In genomic region chr20:5899444-5899843, GRCh38 we compare ENCODE assay signal across 26 cellular contexts. TPM values are rescaled to one million over a fixed set of nuclear protein-coding genes. Genes with fewer than 3 reads are reported as not detected.
A peak's percentile ranks its signal among the peaks of the same experiment; 100 is the strongest.
DNase-seq lines count a peak whose midpoint lies in the region; ATAC-seq, FAIRE-seq and TF ChIP-seq lines count a peak whose summit lies in the region.
"Had no signal": no experiment of that assay in that cellular context is flagged by ENCODE, and none has a peak within 500 bp of the region (broad histone marks: within the 10 kb centered on the region; RNA-seq: fewer than 3 reads in every experiment).

No MANE protein-coding gene starts in this region.

- 0% methylated on average over 1 of the region's 1 CpG for WGBS in HepG2 (ENCODE audit: low lambda C conversion rate)
- WGBS in right lobe of liver (ENCODE audit: insufficient coverage, low coverage, low lambda C conversion rate, missing lambda C conversion rate) = 44% methylated on average over 1 of the region's 1 CpG
- WGBS in H1 (ENCODE audit: extremely low coverage in 1 of 2, insufficient coverage in 1 of 2, insufficient read length in 1 of 2, insufficient replicate concordance in 2 of 2, low coverage in 1 of 2, low lambda C conversion rate in 2 of 2, missing lambda C conversion rate in 1 of 2), 2 experiments = 93% methylated on average over 1 of the region's 1 CpG; no CpG with 5 or more reads in 1 of the 2 experiments

- H4K5ac ChIP-seq in H1 (ENCODE audit: insufficient read length, low read depth, low read length) = no peak overlapping the region

- BruUV-seq in HepG2 (replicated peaks; lab: Mats Ljungman, UMichigan) = no TSS peak

- no peak overlapping the region for H2AFZ ChIP-seq in HepG2 (ENCODE audit: low read length)
- H2AFZ ChIP-seq in Karpas-422 (ENCODE audit: low read length) = no peak overlapping the region
- no peak overlapping the region for H2AFZ ChIP-seq in H1 (ENCODE audit: low read length)

- no peak for ATAC-seq in HepG2
- no peak for ATAC-seq in right lobe of liver
- ATAC-seq: GM12878 had no signal

- H3K4me2 ChIP-seq in HepG2 (ENCODE audit: low read depth, low read length) = no peak overlapping the region
- H3K4me2 ChIP-seq in Karpas-422 (ENCODE audit: low read depth, low read length, poor library complexity, severe bottlenecking) = no peak overlapping the region
- no peak overlapping the region for H3K4me2 ChIP-seq in H1 (ENCODE audit: insufficient read depth in 1 of 2, low read depth in 2 of 2, low read length in 2 of 2)
- H3K4me2 ChIP-seq: BLaER1 had no signal

- H3K14ac ChIP-seq in H1 (ENCODE audit: insufficient read length) = no peak overlapping the region

- no peak overlapping the region for H3K9ac ChIP-seq in HepG2 (ENCODE audit: insufficient read depth, low read depth, low read length)
- no peak overlapping the region for H3K9ac ChIP-seq in Karpas-422 (ENCODE audit: low read length)
- no peak overlapping the region for H3K9ac ChIP-seq in H1 (replicated peaks in 1 of 4; ENCODE audit: extremely low read depth in 1 of 4, low read depth in 3 of 4, low read length in 3 of 4)
- H3K9ac ChIP-seq: BLaER1 had no signal

- no peak overlapping the region for H2BK5ac ChIP-seq in H1 (ENCODE audit: low read depth, low read length)

- CTCF ChIA-PET in HepG2 (lab: Yijun Ruan, JAX; ENCODE audit: low intra/inter-chr PET ratio, low total read pairs) (no interaction called here), H1 (lab: Charles Lee; ENCODE audit: partially characterized antibody) (no interaction called here)

- H2BK20ac ChIP-seq in H1 (ENCODE audit: low read length) = no peak overlapping the region

- H2BK15ac ChIP-seq in H1 (ENCODE audit: low read length) = no peak overlapping the region

- no peak overlapping the region for H4K8ac ChIP-seq in H1 (ENCODE audit: extremely low read depth, insufficient read depth, low read length)

- H3K18ac ChIP-seq in H1 (ENCODE audit: extremely low read depth, low read length) = no peak overlapping the region

- in situ Hi-C loops in HepG2 (cut with HindIII; ENCODE audit: extremely low pct_ligation_motif_present, low pct_unique_long_range_greater_than_20kb) = no loop called here
- in situ Hi-C loops in GM13976 (cut with MboI; ENCODE audit: low sequenced_read_pairs, unreplicated experiment) = no loop called here

- TF ChIP-seq RAD21 in HepG2 (CRISPR knock-in tag; IDR thresholded peaks at IDR 0.05) (no peak), H1 (IDR thresholded peaks at IDR 0.05 in 1 of 2, conservative IDR thresholded peaks at IDR 0.05 in 1 of 2; ENCODE audit: low read depth in 2 of 2, low read length in 2 of 2) (no peak)

- H2AK5ac ChIP-seq in H1 (ENCODE audit: low read depth, low read length) = no peak overlapping the region

- no peak overlapping the region for H3K23ac ChIP-seq in H1 (ENCODE audit: insufficient read length)

- TF ChIP-seq EP300 in HepG2 (IDR thresholded peaks at IDR 0.05; ENCODE audit: low read depth in 2 of 2, low read length in 2 of 2) (no peak), HepG2 (CRISPR knock-in tag; IDR thresholded peaks at IDR 0.05; ENCODE audit: borderline replicate concordance) (no peak), H1 (IDR thresholded peaks at IDR 0.05; ENCODE audit: borderline replicate concordance in 1 of 2, low read depth in 2 of 2, low read length in 2 of 2) (no peak)

- H3K9me3 ChIP-seq in HepG2 (ENCODE audit: low read length) = no peaks in the 10 kb centered on the region
- no peaks in the 10 kb centered on the region for H3K9me3 ChIP-seq in right lobe of liver
- no peaks in the 10 kb centered on the region for H3K9me3 ChIP-seq in Karpas-422 (ENCODE audit: low read length)
- no peaks in the 10 kb centered on the region for H3K9me3 ChIP-seq in H1 (ENCODE audit: insufficient read depth in 2 of 2, low read depth in 1 of 2, low read length in 1 of 2)
- H3K9me3 ChIP-seq: BE2C, BLaER1 had no signal

- H3K4me3 ChIP-seq in HepG2 (replicated peaks in 1 of 3; ENCODE audit: insufficient read depth in 1 of 3, low read depth in 2 of 3, low read length in 3 of 3) (no peak overlapping the region), right lobe of liver (no peak overlapping the region), Karpas-422 (ENCODE audit: low read length) (no peak overlapping the region), H1 (ENCODE audit: extremely low read depth in 1 of 4, insufficient read depth in 2 of 4, low read depth in 3 of 4, low read length in 4 of 4) (no peak overlapping the region)
- H3K4me3 ChIP-seq: BLaER1, GM12878 had no signal

- no peak overlapping the region for H3K56ac ChIP-seq in H1 (replicated peaks; ENCODE audit: insufficient read length, low read depth, low read length)

- no peaks in the 10 kb centered on the region for H3K23me2 ChIP-seq in H1 (ENCODE audit: low read depth, low read length)

- TF ChIP-seq CTCF in HepG2 (CRISPR knock-in tag; IDR thresholded peaks at IDR 0.05) = no peak
- no peak for TF ChIP-seq CTCF in right lobe of liver (IDR thresholded peaks at IDR 0.05)
- no peak for TF ChIP-seq CTCF in H1 (IDR thresholded peaks at IDR 0.05; ENCODE audit: control extremely low read depth in 1 of 3, insufficient read depth in 1 of 3, low read depth in 1 of 3, low read length in 3 of 3)
- no peak for TF ChIP-seq CTCF in GM13976 (IDR thresholded peaks at IDR 0.05; ENCODE audit: borderline replicate concordance, control extremely low read depth, extremely low read depth, insufficient read depth, missing control alignments)

- no peak for TF ChIP-seq POLR2A in HepG2 (IDR thresholded peaks at IDR 0.05; ENCODE audit: insufficient read depth in 1 of 2, low read depth in 2 of 2, low read length in 2 of 2)
- no peak for TF ChIP-seq POLR2A in right lobe of liver (IDR thresholded peaks at IDR 0.05)
- no peak for TF ChIP-seq POLR2A in H1 (IDR thresholded peaks at IDR 0.05; ENCODE audit: control extremely low read depth in 1 of 2, low read depth in 2 of 2, low read length in 2 of 2)

- H2BK12ac ChIP-seq in H1 (ENCODE audit: low read depth, low read length) = no peak overlapping the region

- FAIRE-seq in HepG2 (lab: Jason Lieb, UNC) (no peak), H1 (lab: Jason Lieb, UNC) (no peak)
- FAIRE-seq: GM12892, GM19239 had no signal

- no peaks in the 10 kb centered on the region for H3K4me1 ChIP-seq in HepG2 (ENCODE audit: insufficient read depth, low read length)
- H3K4me1 ChIP-seq in right lobe of liver = no peaks in the 10 kb centered on the region
- no peaks in the 10 kb centered on the region for H3K4me1 ChIP-seq in Karpas-422 (ENCODE audit: low read length)
- H3K4me1 ChIP-seq in H1 (replicated peaks in 1 of 4; ENCODE audit: control insufficient read depth in 3 of 4, insufficient read depth in 4 of 4, low read length in 3 of 4) = no peaks in the 10 kb centered on the region
- H3K4me1 ChIP-seq: BE2C, BLaER1 had no signal

- intact Hi-C loops in HepG2 (cut with micrococcal nuclease; ENCODE audit: unreplicated experiment) = no loop called here
- intact Hi-C loops in right lobe of liver (cut with DNase I) = no loop called here

- H3K9me2 ChIP-seq in Karpas-422 (replicated peaks; ENCODE audit: insufficient read depth, low read length) = no peaks in the 10 kb centered on the region

- H3K27ac ChIP-seq in HepG2 (ENCODE audit: extremely low read length, insufficient read depth, low read length) = no peak overlapping the region
- H3K27ac ChIP-seq in right lobe of liver = no peak overlapping the region
- no peak overlapping the region for H3K27ac ChIP-seq in Karpas-422 (ENCODE audit: low read length)
- no peak overlapping the region for H3K27ac ChIP-seq in H1 (ENCODE audit: low read depth, low read length)
- H3K27ac ChIP-seq: 22Rv1, BLaER1 had no signal

- H3K27me3 ChIP-seq in HepG2 (ENCODE audit: control insufficient read depth in 1 of 2, insufficient read depth in 2 of 2, low read length in 2 of 2) (peaks cover 0 to 2% of the 10 kb centered on the region in 2 experiments; a peak in 1 of 5 replicates), right lobe of liver (no peaks in the 10 kb centered on the region), Karpas-422 (ENCODE audit: low read length) (0 out of 2 replicates have a peak, but pooled peaks cover 3% of the 10 kb centered on the region), H1 (replicated peaks in 1 of 4; ENCODE audit: control insufficient read depth in 3 of 4, extremely low read depth in 1 of 4, insufficient read depth in 3 of 4, low read length in 3 of 4) (no peaks in the 10 kb centered on the region)
- H3K27me3 ChIP-seq: BE2C, BLaER1 had no signal

- no peak overlapping the region for H4K91ac ChIP-seq in H1 (replicated peaks; ENCODE audit: insufficient read length, low read length)

- no peak overlapping the region for H3K4ac ChIP-seq in H1 (replicated peaks; ENCODE audit: insufficient read length, low read depth, low read length)

- H3K79me2 ChIP-seq in HepG2 (ENCODE audit: insufficient read depth, low read length) (no peaks in the 10 kb centered on the region), Karpas-422 (ENCODE audit: low read length) (no peaks in the 10 kb centered on the region), H1 (ENCODE audit: control insufficient read depth in 1 of 2, insufficient read depth in 2 of 2, low read length in 2 of 2) (no peaks in the 10 kb centered on the region)

- no peak for DNase-seq in HepG2 (ENCODE audit: low spot score)
- DNase-seq in right lobe of liver = no peak
- peak; percentile 5 for DNase-seq in Karpas-422
- no peak for DNase-seq in H1 (ENCODE audit: low read depth in 1 of 2, low spot score in 2 of 2)
- no peak for DNase-seq in amygdala (lab: John Stamatoyannopoulos, UW)
- no peak for DNase-seq in GM13976 (ENCODE audit: low spot score)
- DNase-seq: ACHN; BE2C; C1 segment of cervical spinal cord; CD4-positive, alpha-beta memory T cell; CD4-positive, CD25-positive, alpha-beta regulatory T cell; CD8-positive, alpha-beta memory T cell; COR-L47; DMS 273 treated with DMSO at 0.1 percent for 48 hours; DMS153; DMS53; DMS79; DND-41; EL; GDM1 had no signal

- H4K20me1 ChIP-seq in HepG2 (ENCODE audit: insufficient read depth, low read length) (no peaks in the 10 kb centered on the region), Karpas-422 (ENCODE audit: insufficient read depth, low read depth, low read length) (no peaks in the 10 kb centered on the region), H1 (replicated peaks in 1 of 2; ENCODE audit: control insufficient read depth in 1 of 2, insufficient read depth in 2 of 2, low read length in 2 of 2) (no peaks in the 10 kb centered on the region)
- H4K20me1 ChIP-seq: BLaER1 had no signal

- H3K36me3 ChIP-seq in HepG2 (replicated peaks in 1 of 2; ENCODE audit: control insufficient read depth in 1 of 2, insufficient read depth in 2 of 2, low read length in 2 of 2) = no peaks in the 10 kb centered on the region
- H3K36me3 ChIP-seq in right lobe of liver = no peaks in the 10 kb centered on the region
- no peaks in the 10 kb centered on the region for H3K36me3 ChIP-seq in Karpas-422 (ENCODE audit: insufficient read depth, low read length)
- no peaks in the 10 kb centered on the region for H3K36me3 ChIP-seq in H1 (ENCODE audit: control insufficient read depth in 2 of 4, insufficient read depth in 4 of 4, low read length in 3 of 4)
- H3K36me3 ChIP-seq: BE2C, BLaER1 had no signal

- POLR2A ChIA-PET in HepG2 (lab: Yijun Ruan, JAX) (no interaction called here), H1 (lab: Charles Lee; ENCODE audit: partially characterized antibody) (no interaction called here)

- no peaks in the 10 kb centered on the region for H3K79me1 ChIP-seq in H1 (ENCODE audit: low read depth, low read length)

- no peak overlapping the region for H2BK120ac ChIP-seq in H1 (replicated peaks; ENCODE audit: low read depth, low read length)

RNA-seq across cellular contexts. Expression of gene CHGB, which starts 11.9 kb away (rescaled TPM):
- total RNA-seq in HepG2 (2016; rRNA removed; fragmentation: Illumina TruSeq; extraction: Trizol) (0.20 and 0.86 TPM in 2 replicates), right lobe of liver (under 1 TPM in 1 of 6 experiments, not detected in 5; 0.13 TPM)
- total RNA-seq in HepG2 (2016; cell fraction: cytosol; rRNA removed; fragmentation: Illumina TruSeq; extraction: Trizol; ENCODE audit: low read depth) = 0.09 TPM in 1 of 2 replicates, not detected in the other
- 0.40 and 0.58 TPM in 2 replicates for total RNA-seq in HepG2 (2016; cell fraction: insoluble cytoplasmic fraction; rRNA removed; fragmentation: Illumina TruSeq; extraction: Trizol)
- 0.10 and 0.15 TPM in 2 replicates for total RNA-seq in HepG2 (2016; cell fraction: membrane; rRNA removed; fragmentation: Illumina TruSeq; extraction: Trizol)
- 0.28 and 0.78 TPM in 2 replicates for total RNA-seq in HepG2 (2016; cell fraction: nucleus; rRNA removed; fragmentation: Illumina TruSeq; extraction: Trizol)
- polyA plus RNA-seq in HepG2 (2011; rRNA removed) (0.26 and 0.28 TPM in 2 replicates), H1 (2011; rRNA removed) (1.0 and 1.1 TPM in 2 replicates)
- 0.32 and 0.36 TPM in 2 replicates for polyA plus RNA-seq in HepG2 (2011; cell fraction: cytosol; rRNA removed)
- polyA plus RNA-seq in HepG2 (2011; cell fraction: nucleus; rRNA removed) = 0.23 and 0.27 TPM in 2 replicates
- polyA plus RNA-seq in HepG2 (2012) = 0.17 and 0.56 TPM in 2 replicates
- polyA plus RNA-seq in HepG2 (2016; cell fraction: cytosol; fragmentation: Illumina TruSeq; extraction: Trizol; ENCODE audit: low read depth) = 0.08 and 0.15 TPM in 2 replicates
- polyA plus RNA-seq in HepG2 (2016; cell fraction: insoluble cytoplasmic fraction; fragmentation: Illumina TruSeq; extraction: Trizol; ENCODE audit: low read depth) = 0.45 and 0.49 TPM in 2 replicates
- polyA plus RNA-seq in HepG2 (2016; cell fraction: membrane; fragmentation: Illumina TruSeq; extraction: Trizol; ENCODE audit: low read depth) = 0.15 and 0.21 TPM in 2 replicates
- 1.3 and 1.4 TPM in 2 replicates for polyA plus RNA-seq in HepG2 (2016; cell fraction: nucleus; fragmentation: Illumina TruSeq; extraction: Trizol; ENCODE audit: insufficient read depth, low read depth)
- polyA minus RNA-seq in HepG2 (2011; rRNA and poly(A)+ RNA removed; ENCODE audit: low replicate concordance) = 0.12 TPM in 1 of 2 replicates, not detected in the other
- polyA minus RNA-seq in HepG2 (2011; cell fraction: cytosol; rRNA and poly(A)+ RNA removed) = 0.40 TPM in 1 of 2 replicates, not detected in the other
- polyA minus RNA-seq in HepG2 (2011; cell fraction: nucleus; rRNA and poly(A)+ RNA removed) = not detected in 2 replicates
- 0.07 and 0.11 TPM in 2 replicates for total RNA-seq in Karpas-422 (2014; rRNA removed; shearing (Covaris generic); ENCODE audit: low replicate concordance)
- 2.0 and 2.8 TPM in 2 replicates for total RNA-seq in H1 (2021; fragmentation: NEBNext Ultra II Directional; extraction: Animal tissue kit (Norgen Biotek cat#: 25700))
- 1.8 TPM for polyA plus RNA-seq in H1 (2011; cell fraction: cytosol; rRNA removed)
- polyA plus RNA-seq in H1 (2011; cell fraction: nucleus; rRNA removed) = 0.63 TPM
- 2.9 to 3.9 TPM (median 3.4 TPM) in 4 replicates for polyA plus RNA-seq in H1 (2012, experiment 1 of 2)
- polyA plus RNA-seq in H1 (2012, experiment 2 of 2) = 0.47 TPM
- polyA plus RNA-seq in H1 (2013, experiment 1 of 2) = 4.8 TPM
- 5.4 TPM for polyA plus RNA-seq in H1 (2013, experiment 2 of 2)
- 0.32 and 0.35 TPM in 2 replicates for polyA minus RNA-seq in H1 (2011; rRNA and poly(A)+ RNA removed)
- polyA minus RNA-seq in H1 (2011; cell fraction: cytosol; rRNA and poly(A)+ RNA removed) = 0.88 TPM
- 1.2 TPM for polyA minus RNA-seq in H1 (2011; cell fraction: nucleus; rRNA and poly(A)+ RNA removed)
- polyA plus RNA-seq: CD14-positive monocyte; CD8-positive, alpha-beta memory T cell had no signal

RNA-seq across cellular contexts. Expression of gene TRMT6, which starts 50.9 kb away (rescaled TPM):
- total RNA-seq in HepG2 (2016; rRNA removed; fragmentation: Illumina TruSeq; extraction: Trizol) = 37.8 and 51.1 TPM in 2 replicates
- total RNA-seq in HepG2 (2016; cell fraction: cytosol; rRNA removed; fragmentation: Illumina TruSeq; extraction: Trizol; ENCODE audit: low read depth) = 3.2 and 4.1 TPM in 2 replicates
- total RNA-seq in HepG2 (2016; cell fraction: insoluble cytoplasmic fraction; rRNA removed; fragmentation: Illumina TruSeq; extraction: Trizol) = 36.1 and 50.1 TPM in 2 replicates
- 11.6 and 12.7 TPM in 2 replicates for total RNA-seq in HepG2 (2016; cell fraction: membrane; rRNA removed; fragmentation: Illumina TruSeq; extraction: Trizol)
- 19.1 and 21.2 TPM in 2 replicates for total RNA-seq in HepG2 (2016; cell fraction: nucleus; rRNA removed; fragmentation: Illumina TruSeq; extraction: Trizol)
- polyA plus RNA-seq in HepG2 (2011; rRNA removed) = 8.9 and 10.5 TPM in 2 replicates
- 6.0 and 8.6 TPM in 2 replicates for polyA plus RNA-seq in HepG2 (2011; cell fraction: cytosol; rRNA removed)
- polyA plus RNA-seq in HepG2 (2011; cell fraction: nucleus; rRNA removed) = 5.7 and 6.8 TPM in 2 replicates
- polyA plus RNA-seq in HepG2 (2012) = 14.7 and 17.7 TPM in 2 replicates
- 2.6 and 2.9 TPM in 2 replicates for polyA plus RNA-seq in HepG2 (2016; cell fraction: cytosol; fragmentation: Illumina TruSeq; extraction: Trizol; ENCODE audit: low read depth)
- polyA plus RNA-seq in HepG2 (2016; cell fraction: insoluble cytoplasmic fraction; fragmentation: Illumina TruSeq; extraction: Trizol; ENCODE audit: low read depth) = 50.0 and 54.7 TPM in 2 replicates
- 6.4 and 6.7 TPM in 2 replicates for polyA plus RNA-seq in HepG2 (2016; cell fraction: membrane; fragmentation: Illumina TruSeq; extraction: Trizol; ENCODE audit: low read depth)
- 31.4 and 32.2 TPM in 2 replicates for polyA plus RNA-seq in HepG2 (2016; cell fraction: nucleus; fragmentation: Illumina TruSeq; extraction: Trizol; ENCODE audit: insufficient read depth, low read depth)
- 2.2 and 4.1 TPM in 2 replicates for polyA minus RNA-seq in HepG2 (2011; rRNA and poly(A)+ RNA removed; ENCODE audit: low replicate concordance)
- polyA minus RNA-seq in HepG2 (2011; cell fraction: cytosol; rRNA and poly(A)+ RNA removed) = 7.7 and 7.9 TPM in 2 replicates
- 9.3 and 13.8 TPM in 2 replicates for polyA minus RNA-seq in HepG2 (2011; cell fraction: nucleus; rRNA and poly(A)+ RNA removed)
- total RNA-seq in right lobe of liver = 1 to 10 TPM; 2.8 to 5.8 (median 4.3) TPM
- 21.1 and 26.8 TPM in 2 replicates for total RNA-seq in Karpas-422 (2014; rRNA removed; shearing (Covaris generic); ENCODE audit: low replicate concordance)
- total RNA-seq in H1 (2021; fragmentation: NEBNext Ultra II Directional; extraction: Animal tissue kit (Norgen Biotek cat#: 25700)) = 21.2 and 23.3 TPM in 2 replicates
- 5.0 and 6.9 TPM in 2 replicates for polyA plus RNA-seq in H1 (2011; rRNA removed)
- polyA plus RNA-seq in H1 (2011; cell fraction: cytosol; rRNA removed) = 12.5 TPM
- 5.1 TPM for polyA plus RNA-seq in H1 (2011; cell fraction: nucleus; rRNA removed)
- 14.0 to 23.0 TPM (median 15.8 TPM) in 4 replicates for polyA plus RNA-seq in H1 (2012, experiment 1 of 2)
- 2.5 TPM for polyA plus RNA-seq in H1 (2012, experiment 2 of 2)
- 21.1 TPM for polyA plus RNA-seq in H1 (2013, experiment 1 of 2)
- 21.1 TPM for polyA plus RNA-seq in H1 (2013, experiment 2 of 2)
- 6.7 and 7.8 TPM in 2 replicates for polyA minus RNA-seq in H1 (2011; rRNA and poly(A)+ RNA removed)
- polyA minus RNA-seq in H1 (2011; cell fraction: cytosol; rRNA and poly(A)+ RNA removed) = 7.5 TPM
- 7.7 TPM for polyA minus RNA-seq in H1 (2011; cell fraction: nucleus; rRNA and poly(A)+ RNA removed)

RNA-seq across cellular contexts. Expression of gene MCM8, which starts 51.0 kb away (rescaled TPM):
- total RNA-seq in HepG2 (2016; rRNA removed; fragmentation: Illumina TruSeq; extraction: Trizol) (59.3 and 91.2 TPM in 2 replicates), right lobe of liver (1 to 10 TPM; 1.4 to 2.5 (median 1.6) TPM)
- total RNA-seq in HepG2 (2016; cell fraction: cytosol; rRNA removed; fragmentation: Illumina TruSeq; extraction: Trizol; ENCODE audit: low read depth) = 15.7 and 19.4 TPM in 2 replicates
- 56.1 and 90.3 TPM in 2 replicates for total RNA-seq in HepG2 (2016; cell fraction: insoluble cytoplasmic fraction; rRNA removed; fragmentation: Illumina TruSeq; extraction: Trizol)
- total RNA-seq in HepG2 (2016; cell fraction: membrane; rRNA removed; fragmentation: Illumina TruSeq; extraction: Trizol) = 31.1 and 31.6 TPM in 2 replicates
- total RNA-seq in HepG2 (2016; cell fraction: nucleus; rRNA removed; fragmentation: Illumina TruSeq; extraction: Trizol) = 37.2 and 42.4 TPM in 2 replicates
- polyA plus RNA-seq in HepG2 (2011; rRNA removed) (7.7 and 11.5 TPM in 2 replicates), H1 (2011; rRNA removed) (5.0 and 7.1 TPM in 2 replicates)
- polyA plus RNA-seq in HepG2 (2011; cell fraction: cytosol; rRNA removed) = 4.4 and 5.6 TPM in 2 replicates
- polyA plus RNA-seq in HepG2 (2011; cell fraction: nucleus; rRNA removed) = 4.2 and 4.6 TPM in 2 replicates
- polyA plus RNA-seq in HepG2 (2012) = 9.5 and 15.9 TPM in 2 replicates
- 2.3 and 2.4 TPM in 2 replicates for polyA plus RNA-seq in HepG2 (2016; cell fraction: cytosol; fragmentation: Illumina TruSeq; extraction: Trizol; ENCODE audit: low read depth)
- polyA plus RNA-seq in HepG2 (2016; cell fraction: insoluble cytoplasmic fraction; fragmentation: Illumina TruSeq; extraction: Trizol; ENCODE audit: low read depth) = 54.6 and 61.4 TPM in 2 replicates
- 8.8 and 9.4 TPM in 2 replicates for polyA plus RNA-seq in HepG2 (2016; cell fraction: membrane; fragmentation: Illumina TruSeq; extraction: Trizol; ENCODE audit: low read depth)
- 34.3 and 37.9 TPM in 2 replicates for polyA plus RNA-seq in HepG2 (2016; cell fraction: nucleus; fragmentation: Illumina TruSeq; extraction: Trizol; ENCODE audit: insufficient read depth, low read depth)
- polyA minus RNA-seq in HepG2 (2011; rRNA and poly(A)+ RNA removed; ENCODE audit: low replicate concordance) = 4.8 and 11.3 TPM in 2 replicates
- 7.7 and 10.4 TPM in 2 replicates for polyA minus RNA-seq in HepG2 (2011; cell fraction: cytosol; rRNA and poly(A)+ RNA removed)
- polyA minus RNA-seq in HepG2 (2011; cell fraction: nucleus; rRNA and poly(A)+ RNA removed) = 11.6 and 11.7 TPM in 2 replicates
- 11.5 and 12.6 TPM in 2 replicates for total RNA-seq in Karpas-422 (2014; rRNA removed; shearing (Covaris generic); ENCODE audit: low replicate concordance)
- total RNA-seq in H1 (2021; fragmentation: NEBNext Ultra II Directional; extraction: Animal tissue kit (Norgen Biotek cat#: 25700)) = 30.7 and 31.9 TPM in 2 replicates
- 12.5 TPM for polyA plus RNA-seq in H1 (2011; cell fraction: cytosol; rRNA removed)
- 6.5 TPM for polyA plus RNA-seq in H1 (2011; cell fraction: nucleus; rRNA removed)
- polyA plus RNA-seq in H1 (2012, experiment 1 of 2) = 14.0 to 27.9 TPM (median 18.0 TPM) in 4 replicates
- 1.2 TPM for polyA plus RNA-seq in H1 (2012, experiment 2 of 2)
- 18.7 TPM for polyA plus RNA-seq in H1 (2013, experiment 1 of 2)
- polyA plus RNA-seq in H1 (2013, experiment 2 of 2) = 17.4 TPM
- 15.7 and 23.3 TPM in 2 replicates for polyA minus RNA-seq in H1 (2011; rRNA and poly(A)+ RNA removed)
- 11.7 TPM for polyA minus RNA-seq in H1 (2011; cell fraction: cytosol; rRNA and poly(A)+ RNA removed)
- polyA minus RNA-seq in H1 (2011; cell fraction: nucleus; rRNA and poly(A)+ RNA removed) = 18.0 TPM

Comparison
In these comparisons a context has a peak if more than half of its experiments do, and no peak if none do; other contexts are left out.
1. Of the 41 proteins assayed by ChIP-seq in both HepG2 and H1: peak only in HepG2: none; only in H1: none; in both: MAFK; in neither: 40.